In the genomic region with DNA sequence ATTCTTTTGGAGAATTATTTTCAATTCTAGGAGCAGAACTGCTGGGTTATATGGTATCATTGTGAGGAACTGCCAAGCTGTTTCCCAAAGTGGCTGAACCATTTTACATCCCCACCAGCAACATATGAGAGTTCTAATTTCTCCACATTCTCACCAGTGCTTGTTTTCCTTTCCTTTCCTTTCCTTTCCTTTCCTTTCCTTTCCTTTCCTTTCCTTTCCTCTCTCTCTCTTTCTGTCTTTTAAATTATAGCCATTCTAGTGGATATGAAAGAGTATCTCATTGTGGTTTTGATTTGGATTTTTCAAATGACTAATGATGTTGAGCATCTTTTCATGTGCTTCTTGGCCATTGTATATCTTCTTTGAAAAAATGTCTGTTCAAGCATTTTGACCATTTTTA, we compare ENCODE assay signal across 37 cellular contexts. TPM values are rescaled to one million over a fixed set of nuclear protein-coding genes. Genes with fewer than 3 reads are reported as not detected.
"Had no signal": no experiment of that assay in that cellular context is flagged by ENCODE, and none has a peak within 500 bp of the region (broad histone marks: within the 10 kb centered on the region; RNA-seq: fewer than 3 reads in every experiment).

No MANE protein-coding gene starts in this region.

- H3K4me3 ChIP-seq: MG63 had no signal

- H3K36me3 ChIP-seq: MG63 had no signal

- DNase-seq: Karpas-422, Kasumi-1, MG63, MM.1S, MV-4-11, NCI-H1048, NCI-H1092, NCI-H1092 treated with DMSO at 0.1 percent for 48 hours, NCI-H1105, NCI-H1105 treated with DMSO at 0.1 percent for 48 hours, NCI-H1417, NCI-H1417 treated with DMSO at 0.1 percent for 48 hours, NCI-H1436, NCI-H1436 treated with DMSO at 0.1 percent for 48 hours, NCI-H146, NCI-H1694, NCI-H1694 treated with DMSO at 0.1 percent for 48 hours, NCI-H187, NCI-H187 treated with DMSO at 0.1 percent for 48 hours, NCI-H1930, NCI-H2029, NCI-H2029 treated with DMSO at 0.1 percent for 48 hours, NCI-H2081, NCI-H2081 treated with DMSO at 0.1 percent for 48 hours, NCI-H2107, NCI-H2171, NCI-H2227 treated with DMSO at 0.1 percent for 48 hours, NCI-H226, NCI-H345, NCI-H446, NCI-H446 treated with DMSO at 0.1 percent for 48 hours, NCI-H510A, NCI-H510A treated with DMSO at 0.1 percent for 48 hours, NCI-H524 had no signal

RNA-seq across cellular contexts. Expression of a gene that starts 45.3 kb away (rescaled TPM):
- total RNA-seq: LHCN-M2, MCF 10A, NCI-H460 had no signal
